ENCODE assay signal across 8 cellular contexts in genomic region chr14:31456841-31457664, GRCh38. TPM values are rescaled to one million over a fixed set of nuclear protein-coding genes. Genes with fewer than 3 reads are reported as not detected.
DNase-seq lines count a peak whose midpoint lies in the region; ATAC-seq, FAIRE-seq and TF ChIP-seq lines count a peak whose summit lies in the region.

TSS of gene DTD2 (minus strand) at chr14:31457506. CDS start at chr14:31457393, 113 bp downstream.

- no peaks in the 10 kb centered on the region for H3K27me3 ChIP-seq in cardiac muscle cell

- peaks cover 4% of the 10 kb centered on the region for H3K36me3 Mint-ChIP-seq in T-cell
- H3K36me3 Mint-ChIP-seq in type B pancreatic cell = peaks cover 3% of the 10 kb centered on the region

- H3K9me3 Mint-ChIP-seq in T-cell (no peaks in the 10 kb centered on the region), type B pancreatic cell (no peaks in the 10 kb centered on the region)

- FAIRE-seq in GM12891 (lab: Jason Lieb, UNC) = peak; percentile 95

- ATAC-seq in HG02798 (IDR thresholded peaks at IDR 0.05; ENCODE audit: poor library complexity, unreplicated experiment) (peak; percentile 99), T-cell (replicated peaks in 1 of 4) (peak; percentile 96 to 98 (median 98))

- peaks cover 5% of the 10 kb centered on the region for H3K36me3 ChIP-seq in cardiac muscle cell

- TF ChIP-seq CTCF in cardiac muscle cell (IDR thresholded peaks at IDR 0.05; ENCODE audit: low read depth, low read length) (no peak), type B pancreatic cell (conservative IDR thresholded peaks at IDR 0.05) (no peak)

- H3K27ac ChIP-seq in adipose tissue (ENCODE audit: low read depth, low read length) = peak within 1 kb of the TSS; percentile 21
- peak within 1 kb of the TSS; percentile 88 for H3K27ac ChIP-seq in cardiac muscle cell

- TF ChIP-seq POLR2A in GM12891 (IDR thresholded peaks at IDR 0.05; ENCODE audit: low read depth, low read length) = peak; percentile 89

- peak within 1 kb of the TSS; percentile 88 to 92 for H3K27ac Mint-ChIP-seq in T-cell
- H3K27ac Mint-ChIP-seq in type B pancreatic cell = peak within 1 kb of the TSS; percentile 97

- DNase-seq in GM12891 (ENCODE audit: insufficient read length, low spot score) = peak; percentile 83
- DNase-seq in NCI-H1417 treated with DMSO at 0.1 percent for 48 hours (lab: John Stamatoyannopoulos, UW) = peak; percentile 70
- DNase-seq in T-cell = peak; percentile 80 to 93 (median 88)
- peak; percentile 97 for DNase-seq in cardiac muscle cell (ENCODE audit: low read depth in 1 of 2, low spot score in 1 of 2)
- peak; percentile 98 for DNase-seq in pons (ENCODE audit: low spot score)
- peak; percentile 91 for DNase-seq in type B pancreatic cell (ENCODE audit: extremely low spot score, unreplicated experiment)

- peaks cover 34 to 40% (median 34%) of the 10 kb centered on the region in 3 donors for H3K4me1 Mint-ChIP-seq in T-cell
- peaks cover 25% of the 10 kb centered on the region for H3K4me1 Mint-ChIP-seq in type B pancreatic cell (ENCODE audit: unreplicated experiment)

- POLR2A ChIA-PET in T-cell (lab: Charles Lee) = interaction anchor here (0.6 to 1.8 kb wide), 5 partner anchors 23 to 873 kb away, joined by 3 to 12 read pairs (median 4); partner anchors contain the start of gene HEATR5A (in 1 of the 2)

- H3K27me3 Mint-ChIP-seq in T-cell (peaks cover 0 to 4% of the 10 kb centered on the region in 2 donors), type B pancreatic cell (no peaks in the 10 kb centered on the region)

- CTCF ChIA-PET in T-cell (lab: Charles Lee) = interaction anchor here in 1 of 2 donors (0.5 to 2.1 kb wide), 7 partner anchors 8 to 430 kb away, joined by 3 to 17 read pairs (median 4); partner anchors contain the start of genes HEATR5A and STRN3

- H3K4me3 Mint-ChIP-seq in T-cell (peak within 1 kb of the TSS; percentile 95 to 97 (median 96)), type B pancreatic cell (peak within 1 kb of the TSS; percentile 98)

- WGBS in adipose tissue, 3 donors = 2 to 4% (median 2%) methylated on average over 70 of the region's 70 CpGs

- no peaks in the 10 kb centered on the region for H3K9me3 ChIP-seq in cardiac muscle cell (ENCODE audit: low read depth)

- H3K4me1 ChIP-seq in cardiac muscle cell (ENCODE audit: low read depth) = peaks cover 18% of the 10 kb centered on the region

- peak within 1 kb of the TSS; percentile 32 for H3K4me3 ChIP-seq in cardiac muscle cell

TF ChIP-seq in GM12891, 5 proteins besides CTCF, POLR2A, EP300 and RAD21:
- TF ChIP-seq TAF1 (IDR thresholded peaks at IDR 0.05; ENCODE audit: low read depth, low read length) (0 out of 2 replicates have a peak, but pooled peaks have one; percentile 59), PAX5 (IDR thresholded peaks at IDR 0.05; ENCODE audit: insufficient read depth, low read length, severe bottlenecking) (no peak), POU2F2 (IDR thresholded peaks at IDR 0.05; ENCODE audit: low read depth, low read length) (0 out of 2 replicates have a peak, but pooled peaks have one; percentile 44), SPI1 (IDR thresholded peaks at IDR 0.05; ENCODE audit: low read depth, low read length) (no peak), POLR2AphosphoS5 (IDR thresholded peaks at IDR 0.05; ENCODE audit: low read depth, low read length) (peak; percentile 80)

RNA-seq across cellular contexts. Expression of gene DTD2, which starts in this region (rescaled TPM):
- 6.7 TPM for polyA plus RNA-seq in GM12891 (2012; ENCODE audit: low read depth, missing spikeins)
- 10 to 100 TPM; 11.3 to 23.6 (median 18.1) TPM for total RNA-seq in T-cell
- polyA plus RNA-seq in adipose tissue = 10 to 100 TPM in 2 of 3 donors, 1 to 10 TPM in 1; 7.2 to 19.1 (median 17.7) TPM
- total RNA-seq in cardiac muscle cell = 40.1 and 45.2 TPM in 2 replicates
- 8.9 and 14.2 TPM in 2 replicates for polyA plus RNA-seq in cardiac muscle cell
- total RNA-seq in type B pancreatic cell (ENCODE audit: low replicate concordance) = 23.2 and 26.5 TPM in 2 replicates

Comparison
In these comparisons a context has a peak if more than half of its experiments do, and no peak if none do; other contexts are left out.
1. Peak in every context shown above with its lines: DNase-seq, ATAC-seq, H3K4me3 ChIP-seq and H3K27ac ChIP-seq.